ENCODE assay signal across 8 cellular contexts in genomic region chr13:40664100-40665060, GRCh38. TPM values are rescaled to one million over a fixed set of nuclear protein-coding genes. Genes with fewer than 3 reads are reported as not detected.
A peak's percentile ranks its signal among the peaks of the same experiment; 100 is the strongest.
DNase-seq lines count a peak whose midpoint lies in the region; ATAC-seq, FAIRE-seq and TF ChIP-seq lines count a peak whose summit lies in the region.

No MANE protein-coding gene starts in this region.

- ATAC-seq in HG02571 (IDR thresholded peaks at IDR 0.05; ENCODE audit: unreplicated experiment): peak; percentile 28
- peak; percentile 64 for ATAC-seq in Panc1
- peak; percentile 51 for ATAC-seq in thoracic aorta (ENCODE audit: insufficient number of reproducible peaks, low FRiP score, low read depth)

- H3K27ac ChIP-seq in Panc1 (ENCODE audit: low read length) (no peak overlapping the region), thoracic aorta (peak overlapping the region; percentile 95 to 98)

- DNase-seq in ELF-1 (ENCODE audit: low read depth, low spot score) (peak; percentile 68), Panc1 (ENCODE audit: low read depth, low spot score) (no peak), activated gamma-delta T cell (lab: John Stamatoyannopoulos, UW) (peak; percentile 60), frontal cortex (ENCODE audit: low spot score in 2 of 2) (peak; percentile 67 to 75), nucleus accumbens (lab: John Stamatoyannopoulos, UW) (peak in 50 of 56 donors; percentile 7 to 82 (median 61)), thoracic aorta (ENCODE audit: low spot score) (peak; percentile 36), GOT3 (lab: John Stamatoyannopoulos, UW) (no peak)

- H3K36me3 ChIP-seq in Panc1 (ENCODE audit: control insufficient read depth, insufficient read depth, low read length): no peaks in the 10 kb centered on the region; the same call in 1 of the 2 replicates
- no peaks in the 10 kb centered on the region for H3K36me3 ChIP-seq in thoracic aorta

- CTCF ChIA-PET in Panc1 (lab: Charles Lee): no interaction called here

- H3K9me3 ChIP-seq in Panc1 (ENCODE audit: control insufficient read depth, insufficient read depth, low read depth, low read length) (no peaks in the 10 kb centered on the region), thoracic aorta (no peaks in the 10 kb centered on the region)

- H3K27me3 ChIP-seq in Panc1 (ENCODE audit: control insufficient read depth, insufficient read depth, low read length): peaks cover 2% of the 10 kb centered on the region; the same call in 1 of the 2 replicates
- H3K27me3 ChIP-seq in thoracic aorta (replicated peaks; ENCODE audit: insufficient read depth): no peaks in the 10 kb centered on the region

- H3K4me1 ChIP-seq in Panc1 (ENCODE audit: control insufficient read depth, insufficient read depth, low read length) (no peaks in the 10 kb centered on the region; the same call in 1 of the 2 replicates), thoracic aorta (ENCODE audit: control insufficient read depth in 1 of 2, low read depth in 2 of 2) (peaks cover 35 to 45% of the 10 kb centered on the region in 2 donors)

- BruUV-seq in Panc1 (replicated peaks; lab: Mats Ljungman, UMichigan): no TSS peak

- H3K4me3 ChIP-seq in Panc1 (ENCODE audit: low read depth in 2 of 2, low read length in 2 of 2): peak overlapping the region; percentile 53 to 58
- H3K4me3 ChIP-seq in thoracic aorta: peak overlapping the region; percentile 97

- intact Hi-C loops in Panc1 (cut with micrococcal nuclease; ENCODE audit: unreplicated experiment): no loop called here

- in situ Hi-C loops in Panc1 (cut with HindIII; ENCODE audit: low pct_unique_long_range_greater_than_20kb, low sequenced_read_pairs): no loop called here

- POLR2A ChIA-PET in Panc1 (lab: Charles Lee): interaction anchor here (0.6 kb wide), 1 partner anchor 394 kb away, joined by 5 read pairs; no protein-coding TSS in a partner anchor

- TF ChIP-seq CTCF in Panc1 (IDR thresholded peaks at IDR 0.05) (no peak), thoracic aorta (IDR thresholded peaks at IDR 0.05) (no peak)

- FAIRE-seq in frontal cortex (lab: Jason Lieb, UNC): no peak

RNA-seq across cellular contexts. Expression of gene FOXO1, which starts 2.1 kb away (rescaled TPM):
- total RNA-seq in Panc1 (2021; ENCODE audit: unreplicated experiment): 2.1 TPM
- polyA plus RNA-seq in Panc1 (2012; ENCODE audit: insufficient read length): 0.59 TPM
- 9.8 TPM for total RNA-seq in frontal cortex
- total RNA-seq in thoracic aorta: 10 to 100 TPM; 41.7 to 60.9 TPM

Comparison
In these comparisons a context has a peak if more than half of its experiments do, and no peak if none do; other contexts are left out.
1. DNase-seq: peak in ELF-1 (single experiment), activated gamma-delta T cell (single experiment), frontal cortex (2 of 2), nucleus accumbens (50 of 56) and thoracic aorta (single experiment); none in Panc1 (single experiment) and GOT3 (single experiment).
2. Peak in every context shown above with its lines, with median percentiles within 50 percentile points of each other: ATAC-seq.